8 cellular contexts compared by ENCODE assay signal in the genomic region with DNA sequence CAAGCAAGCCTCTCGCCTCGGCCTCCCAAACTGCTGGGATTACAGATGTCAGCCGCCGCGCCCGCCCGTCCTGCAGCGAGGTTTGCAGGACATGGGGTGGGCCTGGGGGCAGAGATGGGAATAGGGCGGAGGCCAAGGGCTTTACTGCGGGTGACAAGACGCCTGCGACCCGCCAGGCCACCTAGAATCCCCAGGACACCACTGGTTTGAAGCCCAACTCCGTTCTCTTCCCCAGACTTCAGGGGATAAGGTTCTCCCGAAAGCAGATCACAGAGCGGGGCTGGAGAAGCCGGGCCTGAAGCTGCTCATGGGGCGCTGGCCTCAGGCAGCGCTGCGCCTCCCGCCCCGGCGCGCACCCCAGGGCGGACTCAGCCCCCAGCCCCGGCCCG. TPM values are rescaled to one million over a fixed set of nuclear protein-coding genes. Genes with fewer than 3 reads are reported as not detected.
DNase-seq lines count a peak whose midpoint lies in the region; ATAC-seq and TF ChIP-seq lines count a peak whose summit lies in the region.

No MANE protein-coding gene starts in this region.

- peak overlapping the region; percentile 98 for H3K4me3 ChIP-seq in GM12864 (ENCODE audit: low read depth, low read length)
- H3K4me3 ChIP-seq in WI38 (ENCODE audit: low read depth, low read length) = peak overlapping the region; percentile 94
- peak overlapping the region; percentile 70 to 99 (median 86) for H3K4me3 ChIP-seq in skin epidermis

- H3K27ac ChIP-seq in skin epidermis = peak overlapping the region; percentile 91 to 100 (median 98)

- ATAC-seq in HG02870 (IDR thresholded peaks at IDR 0.05; ENCODE audit: unreplicated experiment) (peak; percentile 15), left cardiac atrium (peak; percentile 1 to 2)

- DNase-seq in GM12864 (ENCODE audit: low read depth) (no peak), left cardiac atrium (no peak), DMS114 treated with DMSO at 0.1 percent for 48 hours (lab: John Stamatoyannopoulos, UW; ENCODE audit: unreplicated experiment) (no peak), CD1c-positive myeloid dendritic cell (ENCODE audit: extremely low spot score) (no peak), inferior parietal cortex (ENCODE audit: extremely low spot score) (no peak)

- TF ChIP-seq CTCF in GM12864 (IDR thresholded peaks at IDR 0.05; ENCODE audit: low read depth, low read length, missing control alignments) = no peak
- TF ChIP-seq CTCF in WI38 (IDR thresholded peaks at IDR 0.05; ENCODE audit: low read depth, low read length) = no peak

- intact Hi-C loops in left cardiac atrium (cut with DNase I) = no loop called here

RNA-seq across cellular contexts. Expression of a gene that starts 0.4 kb away (rescaled TPM):
- 100 to 1,000 TPM; 163 to 202 TPM for total RNA-seq in left cardiac atrium

RNA-seq across cellular contexts. Expression of a gene that starts 0.7 kb away (rescaled TPM):
- total RNA-seq in left cardiac atrium = 10 to 100 TPM; 46.1 to 63.5 TPM

RNA-seq across cellular contexts. Expression of a gene that starts 9.2 kb away (rescaled TPM):
- total RNA-seq in left cardiac atrium = 100 to 1,000 TPM; 382 to 489 TPM

RNA-seq across cellular contexts. Expression of a gene that starts 14.3 kb away (rescaled TPM):
- 10 to 100 TPM; 18.9 to 27.7 TPM for total RNA-seq in left cardiac atrium

RNA-seq across cellular contexts. Expression of a gene that starts 23.3 kb away (rescaled TPM):
- 100 to 1,000 TPM; 316 to 372 TPM for total RNA-seq in left cardiac atrium
